Comparison of ENCODE assay signal across 16 cellular contexts in genomic region chr6:167303660-167304625, GRCh38. TPM values are rescaled to one million over a fixed set of nuclear protein-coding genes. Genes with fewer than 3 reads are reported as not detected.
A peak's percentile ranks its signal among the peaks of the same experiment; 100 is the strongest.
DNase-seq lines count a peak whose midpoint lies in the region; ATAC-seq and TF ChIP-seq lines count a peak whose summit lies in the region.
"Had no signal": no experiment of that assay in that cellular context is flagged by ENCODE, and none has a peak within 500 bp of the region (broad histone marks: within the 10 kb centered on the region; RNA-seq: fewer than 3 reads in every experiment).

No MANE protein-coding gene starts in this region.

- no peak overlapping the region for H3K27ac ChIP-seq in RWPE1
- H3K27ac ChIP-seq: A549, C4-2B had no signal

- H3K4me1 Mint-ChIP-seq in activated T-helper 2 cell treated with anti-CD3 and anti-CD28 coated beads, Interferon-gamma antibody, Interleukin-2, Interleukin-4, amounts not matched to agents 10 μg/mL and 5 μg/mL and 100 μg/mL, durations not matched to agents 14 hours and 24 hours and 36 hours (ENCODE audit: low read depth), result no peaks in the 10 kb centered on the region
- H3K4me1 Mint-ChIP-seq: CD4-positive, alpha-beta memory T cell had no signal

- no peaks in the 10 kb centered on the region for H3K27me3 Mint-ChIP-seq in activated T-helper 2 cell treated with anti-CD3 and anti-CD28 coated beads, Interferon-gamma antibody, Interleukin-2, Interleukin-4, amounts not matched to agents 10 μg/mL and 5 μg/mL and 100 μg/mL, durations not matched to agents 14 hours and 24 hours and 36 hours (ENCODE audit: low read depth)

- DNase-seq in A172 (ENCODE audit: low spot score) (peak; percentile 72), GM10248 (ENCODE audit: extremely low spot score) (peak; percentile 5), RWPE1 (ENCODE audit: low spot score) (peak; percentile 44), kidney tubule cell (ENCODE audit: low spot score) (peak; percentile 30), iPS-NIHi7 (ENCODE audit: extremely low spot score) (no peak)
- DNase-seq in activated T-helper 2 cell treated with anti-CD3 and anti-CD28 coated beads, Interferon-gamma antibody, Interleukin-2, Interleukin-4, amounts not matched to agents 10 μg/mL and 5 μg/mL and 100 μg/mL, durations not matched to agents 14 hours and 24 hours and 36 hours (ENCODE audit: low spot score), result no peak
- DNase-seq: BE2C; CD4-positive, alpha-beta memory T cell; DMS153; DMS79 treated with DMSO at 0.1 percent for 48 hours; GF-D8 had no signal

- H3K27ac Mint-ChIP-seq in activated T-helper 2 cell treated with anti-CD3 and anti-CD28 coated beads, Interferon-gamma antibody, Interleukin-2, Interleukin-4, amounts not matched to agents 10 μg/mL and 5 μg/mL and 100 μg/mL, durations not matched to agents 14 hours and 24 hours and 36 hours, result no peak overlapping the region
- H3K27ac Mint-ChIP-seq: CD4-positive, alpha-beta memory T cell; IgD-negative memory B cell had no signal

- H3K9me3 Mint-ChIP-seq in activated T-helper 2 cell treated with anti-CD3 and anti-CD28 coated beads, Interferon-gamma antibody, Interleukin-2, Interleukin-4, amounts not matched to agents 10 μg/mL and 5 μg/mL and 100 μg/mL, durations not matched to agents 14 hours and 24 hours and 36 hours, result no peaks in the 10 kb centered on the region
- H3K9me3 Mint-ChIP-seq: CD4-positive, alpha-beta memory T cell had no signal

- CTCF ChIA-PET in GM10248 (lab: Yijun Ruan, JAX), result interaction anchor here (1.6 kb wide), 1 partner anchor 14 kb away, joined by 4 read pairs; no protein-coding TSS in a partner anchor
- CTCF ChIA-PET in RWPE1 (lab: Yijun Ruan, JAX), result interaction anchor here (0.6 kb wide), 1 partner anchor 664 kb away, joined by 4 read pairs; no protein-coding TSS in a partner anchor

- TF ChIP-seq CTCF in GM10248 (IDR thresholded peaks at IDR 0.05; ENCODE audit: control extremely low read depth, extremely low read depth, low read depth, missing control alignments) (no peak), RWPE1 (conservative IDR thresholded peaks at IDR 0.05; ENCODE audit: low read depth) (no peak)

- intact Hi-C loops in activated T-helper 2 cell treated with anti-CD3 and anti-CD28 coated beads, Interferon-gamma antibody, Interleukin-2, Interleukin-4, amounts not matched to agents 10 μg/mL and 5 μg/mL and 100 μg/mL, durations not matched to agents 14 hours and 24 hours and 36 hours (cut with micrococcal nuclease), result no loop called here

- ATAC-seq in HG03175 (IDR thresholded peaks at IDR 0.05; ENCODE audit: unreplicated experiment), result no peak
- ATAC-seq: A549 had no signal

- no peaks in the 10 kb centered on the region for H3K36me3 Mint-ChIP-seq in activated T-helper 2 cell treated with anti-CD3 and anti-CD28 coated beads, Interferon-gamma antibody, Interleukin-2, Interleukin-4, amounts not matched to agents 10 μg/mL and 5 μg/mL and 100 μg/mL, durations not matched to agents 14 hours and 24 hours and 36 hours (ENCODE audit: low read depth)
- H3K36me3 Mint-ChIP-seq: CD4-positive, alpha-beta memory T cell; IgD-negative memory B cell had no signal

- POLR2A ChIA-PET in GM10248 (lab: Yijun Ruan, JAX) (no interaction called here), RWPE1 (lab: Yijun Ruan, JAX; ENCODE audit: low non-redundant PET) (no interaction called here)

- no peak overlapping the region for H3K4me3 Mint-ChIP-seq in activated T-helper 2 cell treated with anti-CD3 and anti-CD28 coated beads, Interferon-gamma antibody, Interleukin-2, Interleukin-4, amounts not matched to agents 10 μg/mL and 5 μg/mL and 100 μg/mL, durations not matched to agents 14 hours and 24 hours and 36 hours (ENCODE audit: low read depth)
- H3K4me3 Mint-ChIP-seq: CD4-positive, alpha-beta memory T cell; IgD-negative memory B cell had no signal

RNA-seq across cellular contexts. Expression of gene UNC93A, which starts 12.8 kb away (rescaled TPM):
- total RNA-seq in A172 (2014; rRNA removed; shearing (Covaris generic)), result not detected in 2 replicates
- not detected in 2 replicates for total RNA-seq in activated T-helper 2 cell treated with anti-CD3 and anti-CD28 coated beads, Interferon-gamma antibody, Interleukin-2, Interleukin-4, amounts not matched to agents 10 μg/mL and 5 μg/mL and 100 μg/mL, durations not matched to agents 14 hours and 24 hours and 36 hours
- total RNA-seq: CD4-positive, alpha-beta memory T cell had no signal

RNA-seq across cellular contexts. Expression of gene TTLL2, which starts 20.9 kb away (rescaled TPM):
- total RNA-seq in A172 (2014; rRNA removed; shearing (Covaris generic)), result not detected in 2 replicates
- total RNA-seq in activated T-helper 2 cell treated with anti-CD3 and anti-CD28 coated beads, Interferon-gamma antibody, Interleukin-2, Interleukin-4, amounts not matched to agents 10 μg/mL and 5 μg/mL and 100 μg/mL, durations not matched to agents 14 hours and 24 hours and 36 hours, result not detected in 2 replicates
- total RNA-seq: CD4-positive, alpha-beta memory T cell; H7 had no signal

Comparison
In these comparisons a context has a peak if more than half of its experiments do, and no peak if none do; other contexts are left out.
1. DNase-seq: peak in A172 (single experiment), GM10248 (single experiment), RWPE1 (single experiment) and kidney tubule cell (single experiment); none in iPS-NIHi7 (single experiment) and activated T-helper 2 cell treated with anti-CD3 and anti-CD28 coated beads, Interferon-gamma antibody, Interleukin-2, Interleukin-4, amounts not matched to agents 10 μg/mL and 5 μg/mL and 100 μg/mL, durations not matched to agents 14 hours and 24 hours and 36 hours (single experiment).